1 cellular context compared by ENCODE assay signal in genomic region chr19:58356236-58356970, GRCh38.
TF ChIP-seq lines count a peak whose summit lies in the region.

No MANE protein-coding gene starts in this region.

TF ChIP-seq in GM12878, 131 proteins besides CTCF, POLR2A, EP300 and RAD21:
- TF ChIP-seq NKRF (conservative IDR thresholded peaks at IDR 0.05) (no peak), ASH2L (IDR thresholded peaks at IDR 0.05; ENCODE audit: borderline replicate concordance, low read depth) (no peak), POLR2AphosphoS2 (IDR thresholded peaks at IDR 0.05; ENCODE audit: low read depth, low read length) (0 out of 2 replicates have a peak, but pooled peaks have one; percentile 18), IRF4 (IDR thresholded peaks at IDR 0.05; ENCODE audit: low read depth, low read length) (no peak), POU2F2 (IDR thresholded peaks at IDR 0.05; ENCODE audit: borderline replicate concordance, low read depth, low read length) (no peak), REST (IDR thresholded peaks at IDR 0.05; ENCODE audit: low read depth, low read length) (no peak), ZNF687 (IDR thresholded peaks at IDR 0.05) (no peak)
